12 cellular contexts compared by ENCODE assay signal in genomic region chr15:80970658-80971057, GRCh38.
"Had no signal": no experiment of that assay in that cellular context is flagged by ENCODE, and none has a peak within 500 bp of the region (broad histone marks: within the 10 kb centered on the region; RNA-seq: fewer than 3 reads in every experiment).

No MANE protein-coding gene starts in this region.

- H3K27me3 ChIP-seq: ascending aorta, esophagus muscularis mucosa, suprapubic skin, transverse colon had no signal

- H3K9me3 Mint-ChIP-seq: activated naive CD4-positive, alpha-beta T cell treated with anti-CD3 and anti-CD28 coated beads for 36 hours; immature natural killer cell; memory B cell; neural crest cell; stimulated activated naive CD8-positive, alpha-beta T cell treated with anti-CD3 and anti-CD28 coated beads, Interleukin-15, Interleukin-2, amounts not matched to agents 100 ng/mL and 50 ng/mL, for 24 hours had no signal

- H3K27me3 Mint-ChIP-seq: memory B cell; progenitor cell of endocrine pancreas; stimulated activated naive CD8-positive, alpha-beta T cell treated with anti-CD3 and anti-CD28 coated beads, Interleukin-15, Interleukin-2, amounts not matched to agents 100 ng/mL and 50 ng/mL, for 24 hours; T-helper 17 cell had no signal

- H3K27ac Mint-ChIP-seq: activated naive CD4-positive, alpha-beta T cell treated with anti-CD3 and anti-CD28 coated beads for 36 hours; immature natural killer cell; progenitor cell of endocrine pancreas; stimulated activated naive CD8-positive, alpha-beta T cell treated with anti-CD3 and anti-CD28 coated beads, Interleukin-15, Interleukin-2, amounts not matched to agents 100 ng/mL and 50 ng/mL, for 24 hours; T-helper 17 cell had no signal

- H3K36me3 ChIP-seq: suprapubic skin, transverse colon had no signal

- H3K4me3 ChIP-seq: ascending aorta, coronary artery, esophagus muscularis mucosa, suprapubic skin, transverse colon had no signal

- H3K4me3 Mint-ChIP-seq: activated naive CD4-positive, alpha-beta T cell treated with anti-CD3 and anti-CD28 coated beads for 36 hours; immature natural killer cell; memory B cell; neural crest cell; stimulated activated naive CD8-positive, alpha-beta T cell treated with anti-CD3 and anti-CD28 coated beads, Interleukin-15, Interleukin-2, amounts not matched to agents 100 ng/mL and 50 ng/mL, for 24 hours; T-helper 17 cell had no signal
